In genomic region chr16:28321700-28322411, GRCh38 we compare ENCODE assay signal across 8 cellular contexts. TPM values are rescaled to one million over a fixed set of nuclear protein-coding genes. Genes with fewer than 3 reads are reported as not detected.
A peak's percentile ranks its signal among the peaks of the same experiment; 100 is the strongest.
DNase-seq lines count a peak whose midpoint lies in the region; ATAC-seq, FAIRE-seq and TF ChIP-seq lines count a peak whose summit lies in the region.

No MANE protein-coding gene starts in this region.

- FAIRE-seq in GM12878 (lab: Jason Lieb, UNC): peak; percentile 13

- H3K4me3 ChIP-seq in GM12878 (no peak overlapping the region), right lobe of liver (no peak overlapping the region), tibial artery (no peak overlapping the region)

- H3K27me3 ChIP-seq in GM12878 (replicated peaks in 1 of 2; ENCODE audit: control insufficient read depth in 2 of 2, insufficient read depth in 2 of 2, low read length in 1 of 2) (no peaks in the 10 kb centered on the region), right lobe of liver (no peaks in the 10 kb centered on the region), tibial artery (peaks cover 0 to 19% of the 10 kb centered on the region in 2 donors)

- H3K4me1 ChIP-seq in GM12878 (ENCODE audit: control insufficient read depth, insufficient read depth, low read length) (no peaks in the 10 kb centered on the region), right lobe of liver (no peaks in the 10 kb centered on the region), tibial artery (no peaks in the 10 kb centered on the region)

- no peak overlapping the region for H3K9ac ChIP-seq in GM12878 (ENCODE audit: control insufficient read depth, insufficient read depth, low read length)

- peak; percentile 60 for TF ChIP-seq RAD21 in GM12878 (IDR thresholded peaks at IDR 0.05; ENCODE audit: insufficient read depth, low read depth, low read length)

- ATAC-seq in GM12878 (peak; percentile 83), right lobe of liver (peak; percentile 54 to 69 (median 66))

- intact Hi-C loops in GM12878 (cut with micrococcal nuclease; ENCODE audit: unreplicated experiment): no loop called here
- intact Hi-C loops in right lobe of liver (cut with DNase I): no loop called here
- intact Hi-C loops in tibial artery (cut with DNase I; ENCODE audit: low total_unique reads): no loop called here

- in situ Hi-C loops in GM12878 (cut with MboI): no loop called here

- RAD21 ChIA-PET in GM12878 (lab: Charles Lee; ENCODE audit: unreplicated experiment): interaction anchor here (0.7 to 1.4 kb wide), 2 partner anchors 128 to 295 kb away, joined by 3 to 4 read pairs; no protein-coding TSS in a partner anchor

- H3K9me3 ChIP-seq in GM12878 (replicated peaks; ENCODE audit: control insufficient read depth, insufficient read depth, low read length): no peaks in the 10 kb centered on the region
- no peaks in the 10 kb centered on the region for H3K9me3 ChIP-seq in right lobe of liver
- no peaks in the 10 kb centered on the region for H3K9me3 ChIP-seq in tibial artery

- no peaks in the 10 kb centered on the region for H4K20me1 ChIP-seq in GM12878 (ENCODE audit: control insufficient read depth, insufficient read depth)

- no peak for TF ChIP-seq EP300 in GM12878 (IDR thresholded peaks at IDR 0.05; ENCODE audit: borderline replicate concordance in 1 of 2, control insufficient read depth in 1 of 2, low read depth in 2 of 2, low read length in 2 of 2)

- H3K36me3 ChIP-seq in GM12878 (ENCODE audit: control insufficient read depth in 2 of 2, insufficient read depth in 2 of 2, low read length in 1 of 2) (no peaks in the 10 kb centered on the region), right lobe of liver (no peaks in the 10 kb centered on the region), tibial artery (no peaks in the 10 kb centered on the region)

- H2AFZ ChIP-seq in GM12878 (ENCODE audit: control insufficient read depth, low read depth, low read length): no peak overlapping the region

- TF ChIP-seq CTCF in GM12878 (IDR thresholded peaks at IDR 0.05 in 2 of 3, conservative IDR thresholded peaks at IDR 0.05 in 1 of 3; ENCODE audit: control insufficient read depth in 2 of 3, extremely low read depth in 1 of 3, insufficient read depth in 1 of 3, low read depth in 3 of 3, low read length in 3 of 3) (peak; percentile 69 to 87 (median 84)), right lobe of liver (IDR thresholded peaks at IDR 0.05) (peak; percentile 64 to 71 (median 70)), tibial artery (IDR thresholded peaks at IDR 0.05) (peak; percentile 38 to 53)

- peak; percentile 4 to 15 for DNase-seq in NOMO-1 (lab: John Stamatoyannopoulos, UW; ENCODE audit: unreplicated experiment in 2 of 2)
- no peak for DNase-seq in NOMO-1 treated with dmso at 0.1 percent for 144 hours (lab: John Stamatoyannopoulos, UW; ENCODE audit: unreplicated experiment)
- DNase-seq in RKO (ENCODE audit: low spot score): peak; percentile 21
- no peak for DNase-seq in GM12878 (ENCODE audit: low read depth, low spot score)
- DNase-seq in right lobe of liver: peak in 2 of 3 donors; percentile 43 to 54
- DNase-seq in tibial artery: no peak
- DNase-seq in epidermal melanocyte (ENCODE audit: insufficient read length, low spot score): no peak
- DNase-seq in cortex of kidney (lab: John Stamatoyannopoulos, UW): no peak

- H3K27ac ChIP-seq in GM12878 (ENCODE audit: control insufficient read depth, insufficient read depth): no peak overlapping the region
- no peak overlapping the region for H3K27ac ChIP-seq in right lobe of liver
- H3K27ac ChIP-seq in tibial artery: no peak overlapping the region

- SMC1A ChIA-PET in GM12878 (lab: Charles Lee; ENCODE audit: uncharacterized antibody, unreplicated experiment): no interaction called here

- no TSS peak for BruUV-seq in GM12878 (replicated peaks; lab: Mats Ljungman, UMichigan)

- POLR2A ChIA-PET in GM12878 (lab: Charles Lee): no interaction called here

- 15% methylated on average over 20 of the region's 20 CpGs for WGBS in GM12878 (ENCODE audit: insufficient coverage, insufficient replicate concordance, low lambda C conversion rate, missing lambda C conversion rate)
- 31% methylated on average over 4 of the region's 20 CpGs for WGBS in right lobe of liver (ENCODE audit: insufficient coverage, low coverage, low lambda C conversion rate, missing lambda C conversion rate)

- H3K4me2 ChIP-seq in GM12878 (ENCODE audit: control insufficient read depth, insufficient read depth): no peak overlapping the region

- no peaks in the 10 kb centered on the region for H3K79me2 ChIP-seq in GM12878 (ENCODE audit: control insufficient read depth, insufficient read depth, low read length)

- CTCF ChIA-PET in GM12878 (lab: Yijun Ruan, JAX): interaction anchor here (0.5 to 1.3 kb wide), 13 partner anchors 9 to 609 kb away, joined by 3 to 7 read pairs (median 3); partner anchors contain the start of gene SBK1

- no peak for TF ChIP-seq POLR2A in GM12878 (IDR thresholded peaks at IDR 0.05; ENCODE audit: low read depth, low read length)
- no peak for TF ChIP-seq POLR2A in right lobe of liver (IDR thresholded peaks at IDR 0.05)

TF ChIP-seq in GM12878, 131 proteins besides CTCF, POLR2A, EP300 and RAD21:
- TF ChIP-seq YY1 (IDR thresholded peaks at IDR 0.05; ENCODE audit: low read depth, low read length): peak; percentile 35; the same call in 1 of the 2 replicates
- 0 out of 3 replicates have a peak, but pooled peaks of 1 of the 2 experiments have one; percentile 22 for TF ChIP-seq EGR1 (IDR thresholded peaks at IDR 0.05; ENCODE audit: borderline replicate concordance in 1 of 2, low read depth in 2 of 2, low read length in 2 of 2)
- no peak for TF ChIP-seq KDM1A (IDR thresholded peaks at IDR 0.05; ENCODE audit: borderline replicate concordance)
- TF ChIP-seq SMC3 (IDR thresholded peaks at IDR 0.05; ENCODE audit: borderline replicate concordance, low read length): peak; percentile 72
- TF ChIP-seq TCF7 (IDR thresholded peaks at IDR 0.05; ENCODE audit: borderline replicate concordance): no peak

RNA-seq across cellular contexts. Expression of gene SBK1, which starts 29.5 kb away (rescaled TPM):
- not detected in 2 replicates for total RNA-seq in GM12878 (2013; cell fraction: nucleolus; rRNA removed)
- total RNA-seq in GM12878 (2014; rRNA removed): under 0.01 and 0.06 TPM in 2 replicates
- 0.04 and 0.05 TPM in 2 replicates for total RNA-seq in GM12878 (2014; rRNA removed; fragmentation: Illumina TruSeq; extraction: Trizol)
- total RNA-seq in GM12878 (2021): 0.26 and 0.29 TPM in 2 replicates
- polyA plus RNA-seq in GM12878 (2011; ENCODE audit: low read depth): 0.07 TPM
- polyA plus RNA-seq in GM12878 (2011; rRNA removed): not detected in 2 replicates
- polyA plus RNA-seq in GM12878 (2011; cell fraction: cytosol; rRNA removed): 0.01 and 0.02 TPM in 2 replicates
- 0.03 TPM in 1 of 2 replicates, not detected in the other for polyA plus RNA-seq in GM12878 (2011; cell fraction: nucleus; rRNA removed)
- polyA plus RNA-seq in GM12878 (2012): 0.05 and 0.08 TPM in 2 replicates
- 0.05 and 0.06 TPM in 2 replicates for polyA plus RNA-seq in GM12878 (2014; fragmentation: Illumina TruSeq; extraction: Trizol)
- not detected for polyA plus RNA-seq in GM12878 (2014; fragmentation: Nextera tagmentation; extraction: Ambion mirVana)
- 0.08 and 0.23 TPM in 2 replicates for polyA plus RNA-seq in GM12878 (2014; rRNA removed)
- polyA plus RNA-seq in GM12878 (2016; fragmentation: Nextera tagmentation; extraction: Ambion mirVana): under 1 TPM in 1 of 2 experiments, not detected in 1; 0.04 TPM
- 0.05 TPM in 1 of 2 replicates, not detected in the other for polyA minus RNA-seq in GM12878 (2011; rRNA and poly(A)+ RNA removed)
- not detected in 2 replicates for polyA minus RNA-seq in GM12878 (2011; cell fraction: cytosol; rRNA and poly(A)+ RNA removed)
- polyA minus RNA-seq in GM12878 (2011; cell fraction: nucleus; rRNA and poly(A)+ RNA removed): not detected in 2 replicates
- under 1 TPM; 0.04 to 0.12 (median 0.07) TPM for total RNA-seq in right lobe of liver

RNA-seq across cellular contexts. Expression of gene NPIPB6, which starts 41.5 kb away (rescaled TPM):
- 23.9 and 25.0 TPM in 2 replicates for total RNA-seq in GM12878 (2013; cell fraction: nucleolus; rRNA removed)
- 0.68 and 1.3 TPM in 2 replicates for total RNA-seq in GM12878 (2014; rRNA removed)
- 0.31 TPM in 1 of 2 replicates, not detected in the other for total RNA-seq in GM12878 (2014; rRNA removed; fragmentation: Illumina TruSeq; extraction: Trizol)
- 0.44 and 1.2 TPM in 2 replicates for total RNA-seq in GM12878 (2021)
- polyA plus RNA-seq in GM12878 (2011; ENCODE audit: low read depth): 0.17 TPM
- polyA plus RNA-seq in GM12878 (2011; rRNA removed): 0.45 and 0.76 TPM in 2 replicates
- 0.22 and 0.40 TPM in 2 replicates for polyA plus RNA-seq in GM12878 (2011; cell fraction: cytosol; rRNA removed)
- polyA plus RNA-seq in GM12878 (2011; cell fraction: nucleus; rRNA removed): 1.2 and 1.9 TPM in 2 replicates
- 0.28 and 0.81 TPM in 2 replicates for polyA plus RNA-seq in GM12878 (2012)
- 1.9 TPM in 1 of 2 replicates, not detected in the other for polyA plus RNA-seq in GM12878 (2014; fragmentation: Illumina TruSeq; extraction: Trizol)
- not detected for polyA plus RNA-seq in GM12878 (2014; fragmentation: Nextera tagmentation; extraction: Ambion mirVana)
- polyA plus RNA-seq in GM12878 (2014; rRNA removed): 0.55 TPM in 1 of 2 replicates, not detected in the other
- under 1 TPM in 1 of 2 experiments, not detected in 1; 0.24 TPM for polyA plus RNA-seq in GM12878 (2016; fragmentation: Nextera tagmentation; extraction: Ambion mirVana)
- polyA minus RNA-seq in GM12878 (2011; rRNA and poly(A)+ RNA removed): 1.5 TPM in 1 of 2 replicates, not detected in the other
- polyA minus RNA-seq in GM12878 (2011; cell fraction: cytosol; rRNA and poly(A)+ RNA removed): 0.62 TPM in 1 of 2 replicates, not detected in the other
- polyA minus RNA-seq in GM12878 (2011; cell fraction: nucleus; rRNA and poly(A)+ RNA removed): 0.86 and 2.5 TPM in 2 replicates
- total RNA-seq in right lobe of liver: 1 to 10 TPM in 1 of 6 experiments, under 1 TPM in 3, not detected in 2; 0.47 to 2.4 (median 0.72) TPM

Comparison
In these comparisons a context has a peak if more than half of its experiments do, and no peak if none do; other contexts are left out.
1. DNase-seq: peak in NOMO-1 (2 of 2), RKO (single experiment) and right lobe of liver (2 of 3); none in NOMO-1 treated with dmso at 0.1 percent for 144 hours (single experiment), GM12878 (single experiment), tibial artery (0 of 2), epidermal melanocyte (single experiment) and cortex of kidney (single experiment).
2. Peak in every context shown above with its lines, with median percentiles within 50 percentile points of each other: CTCF ChIP-seq.